ENCODE assay signal across 10 cellular contexts in the genomic region with DNA sequence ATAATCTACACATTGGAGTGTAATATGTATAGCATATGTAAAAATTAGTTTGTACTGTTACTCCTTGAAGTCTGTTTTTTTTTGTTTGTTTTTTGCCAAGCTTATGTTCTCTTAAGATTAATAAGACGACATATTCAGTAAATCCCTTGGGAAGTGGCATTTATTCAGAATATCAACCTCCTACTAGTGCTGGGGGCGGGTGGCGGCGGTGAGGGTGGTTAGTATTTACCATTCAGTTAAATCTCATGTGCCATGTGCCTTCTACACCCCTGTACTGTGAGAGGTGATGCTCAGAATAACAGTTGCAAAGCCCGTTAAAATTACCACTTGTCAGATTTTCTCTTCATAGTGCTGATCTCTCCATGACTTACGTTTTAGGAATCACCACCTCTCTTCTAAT. TPM values are rescaled to one million over a fixed set of nuclear protein-coding genes. Genes with fewer than 3 reads are reported as not detected.
A peak's percentile ranks its signal among the peaks of the same experiment; 100 is the strongest.
DNase-seq lines count a peak whose midpoint lies in the region; TF ChIP-seq lines count a peak whose summit lies in the region.
"Had no signal": no experiment of that assay in that cellular context is flagged by ENCODE, and none has a peak within 500 bp of the region (broad histone marks: within the 10 kb centered on the region; RNA-seq: fewer than 3 reads in every experiment).

No MANE protein-coding gene starts in this region.

- H3K27me3 Mint-ChIP-seq in CD14-positive monocyte (ENCODE audit: low read depth in 3 of 3), result peaks cover 0 to 1% (median 0%) of the 10 kb centered on the region in 3 donors
- H3K27me3 Mint-ChIP-seq in neural progenitor cell (ENCODE audit: insufficient read depth, low read depth), result peaks cover 5% of the 10 kb centered on the region

- H3K27ac Mint-ChIP-seq in CD14-positive monocyte, result peak overlapping the region in 6 of 7 donors; percentile 46 to 99 (median 84)
- H3K27ac Mint-ChIP-seq in neural progenitor cell, result no peak overlapping the region

- H3K79me2 ChIP-seq in KMS-11 (ENCODE audit: insufficient read depth, low read depth) (peaks cover 76% of the 10 kb centered on the region), neural progenitor cell (ENCODE audit: low read depth) (peaks cover 75% of the 10 kb centered on the region)

- H3K27me3 ChIP-seq in KMS-11 (ENCODE audit: insufficient read depth, low read depth), result no peaks in the 10 kb centered on the region
- H3K27me3 ChIP-seq in neural progenitor cell, result peaks cover 10% of the 10 kb centered on the region

- intact Hi-C loops in CD14-positive monocyte (cut with micrococcal nuclease), result loop anchor here (2.0 to 5.0 kb wide), 4 partner anchors 13 to 214 kb away; no protein-coding TSS in a partner anchor

- H3K4me3 Mint-ChIP-seq in CD14-positive monocyte (peak overlapping the region; percentile 71 to 95), neural progenitor cell (no peak overlapping the region)

- peaks cover 36% of the 10 kb centered on the region for H4K20me1 ChIP-seq in KMS-11 (ENCODE audit: insufficient read depth)
- H4K20me1 ChIP-seq in neural progenitor cell (ENCODE audit: low read depth), result peaks cover 71% of the 10 kb centered on the region

- H3K36me3 Mint-ChIP-seq in CD14-positive monocyte (peaks cover 35 to 55% of the 10 kb centered on the region in 2 donors), neural progenitor cell (peaks cover 22% of the 10 kb centered on the region)

- no peaks in the 10 kb centered on the region for H3K9me3 ChIP-seq in neural progenitor cell (ENCODE audit: low read depth)

- TF ChIP-seq CTCF in CD14-positive monocyte (IDR thresholded peaks at IDR 0.05), result no peak
- TF ChIP-seq CTCF in KMS-11 (conservative IDR thresholded peaks at IDR 0.05; ENCODE audit: low read depth, low read length), result no peak
- no peak for TF ChIP-seq CTCF in cardiac fibroblast (IDR thresholded peaks at IDR 0.05; ENCODE audit: low read depth, low read length)
- no peak for TF ChIP-seq CTCF in neural progenitor cell (IDR thresholded peaks at IDR 0.05)

- H2AFZ ChIP-seq in KMS-11 (ENCODE audit: low read depth) (no peak overlapping the region), neural progenitor cell (replicated peaks) (no peak overlapping the region)

- H3K27ac ChIP-seq in KMS-11, result peak overlapping the region; percentile 84; the same call in 1 of the 2 replicates
- H3K27ac ChIP-seq in neural progenitor cell, result no peak overlapping the region

- H3K4me1 Mint-ChIP-seq in CD14-positive monocyte (peaks cover 74% of the 10 kb centered on the region), neural progenitor cell (peaks cover 33% of the 10 kb centered on the region)

- H3K4me1 ChIP-seq in KMS-11 (ENCODE audit: low read depth, poor library complexity, severe bottlenecking) (peaks cover 76% of the 10 kb centered on the region), neural progenitor cell (peaks cover 12% of the 10 kb centered on the region)

- peaks cover 0 to 3% (median 2%) of the 10 kb centered on the region in 7 donors for H3K9me3 Mint-ChIP-seq in CD14-positive monocyte
- peaks cover 16% of the 10 kb centered on the region for H3K9me3 Mint-ChIP-seq in neural progenitor cell

- peaks cover 13% of the 10 kb centered on the region for H3F3A ChIP-seq in neural progenitor cell (ENCODE audit: low read depth)

- DNase-seq in CD14-positive monocyte (ENCODE audit: low spot score) (no peak), cardiac fibroblast (ENCODE audit: low read depth in 2 of 2) (no peak), neural progenitor cell (ENCODE audit: low spot score) (no peak), cerebellar nuclear complex (lab: John Stamatoyannopoulos, UW) (no peak), GF-D8 (lab: John Stamatoyannopoulos, UW) (no peak), NCI-H446 (lab: John Stamatoyannopoulos, UW) (no peak), CD1c-positive myeloid dendritic cell (ENCODE audit: extremely low spot score) (no peak)
- DNase-seq: NCI-H1092, Right ventricle myocardium superior had no signal

- H3K4me3 ChIP-seq in KMS-11 (IDR thresholded peaks at IDR 0.05; ENCODE audit: insufficient read depth, low read depth, low read length) (no peak overlapping the region), cardiac fibroblast (replicated peaks in 1 of 2; ENCODE audit: low read depth in 2 of 2, low read length in 2 of 2) (peak overlapping the region; percentile 75 to 85), neural progenitor cell (no peak overlapping the region)

- H3K36me3 ChIP-seq in KMS-11 (ENCODE audit: insufficient read depth) (no peaks in the 10 kb centered on the region), neural progenitor cell (no peaks in the 10 kb centered on the region)

- H3K4me2 ChIP-seq in KMS-11 (peak overlapping the region; percentile 79), neural progenitor cell (peak overlapping the region; percentile 88)

- H3K9ac ChIP-seq in KMS-11, result 0 out of 2 replicates have a peak overlapping the region, but pooled peaks have one; percentile 86
- H3K9ac ChIP-seq in neural progenitor cell, result no peak overlapping the region

RNA-seq across cellular contexts. Expression of a gene that starts 3.0 kb away (rescaled TPM):
- polyA plus RNA-seq in CD14-positive monocyte, result 100 to 1,000 TPM; 148 to 199 TPM
- 48.4 and 93.8 TPM in 2 replicates for total RNA-seq in neural progenitor cell (ENCODE audit: low replicate concordance)

Comparison
In these comparisons a context has a peak if more than half of its experiments do, and no peak if none do; other contexts are left out.
1. H3K4me3 ChIP-seq: peak in cardiac fibroblast (2 of 2); none in KMS-11 (single experiment) and neural progenitor cell (single experiment).